In the genomic region with DNA sequence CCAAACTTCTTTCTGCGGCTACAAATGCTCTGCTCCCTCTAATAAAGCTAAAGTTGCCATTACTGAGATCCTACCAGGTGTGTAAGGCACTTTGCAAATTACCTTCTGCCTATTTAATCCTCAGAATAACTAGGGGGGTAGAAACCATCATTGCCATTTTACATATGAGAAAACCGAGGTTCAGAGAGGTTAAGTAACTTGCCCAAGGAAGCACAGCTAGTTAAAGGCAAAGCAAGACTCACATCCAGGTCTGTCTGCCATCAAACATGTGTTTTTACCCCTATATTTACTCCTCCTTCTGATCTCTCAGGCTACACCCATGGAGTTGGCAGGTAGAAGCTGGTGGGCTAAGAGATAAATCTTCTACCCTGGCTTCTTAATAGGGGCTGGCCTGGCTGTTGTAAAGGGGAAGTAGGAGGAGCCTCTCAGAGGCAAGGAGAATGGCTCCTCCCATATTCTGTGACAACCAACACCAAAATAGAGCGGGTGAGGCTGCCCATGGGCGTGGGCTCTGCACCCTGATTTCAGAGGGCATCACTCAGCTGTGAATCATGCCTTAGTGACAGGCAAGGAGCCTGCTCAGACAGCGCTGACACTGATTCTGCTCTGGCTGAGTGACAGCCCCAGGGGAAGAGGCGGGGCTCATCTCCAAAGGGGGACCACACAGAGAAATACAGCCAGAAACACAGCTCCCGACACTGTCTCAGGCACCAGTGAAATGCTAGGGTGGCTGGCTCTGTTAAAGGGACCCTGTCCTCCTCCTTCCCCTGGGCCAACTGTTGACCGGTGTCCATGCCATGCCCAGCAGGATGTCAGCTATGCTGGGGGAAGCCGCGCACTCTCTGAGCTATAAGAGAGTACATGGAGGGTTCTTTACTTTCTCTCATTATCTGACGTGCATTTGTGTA, we compare ENCODE assay signal across 8 cellular contexts.
DNase-seq lines count a peak whose midpoint lies in the region; ATAC-seq and TF ChIP-seq lines count a peak whose summit lies in the region.

No MANE protein-coding gene starts in this region.

- H3K27me3 ChIP-seq in A673 (replicated peaks; ENCODE audit: insufficient read depth, low read depth, low read length, poor library complexity): no peaks in the 10 kb centered on the region

- peak; percentile 74 for ATAC-seq in GM19328 (IDR thresholded peaks at IDR 0.05; ENCODE audit: unreplicated experiment)
- ATAC-seq in HG03432 (IDR thresholded peaks at IDR 0.05; ENCODE audit: unreplicated experiment): peak; percentile 82
- ATAC-seq in activated naive CD8-positive, alpha-beta T cell treated with anti-CD3 and anti-CD28 coated beads, Interleukin-2, amount 10 ng/mL, durations not matched to agents 7 days and 5 days (ENCODE audit: low read depth): peak; percentile 90

- H3K36me3 Mint-ChIP-seq in activated naive CD8-positive, alpha-beta T cell treated with anti-CD3 and anti-CD28 coated beads, Interleukin-2, amount 10 ng/mL, durations not matched to agents 7 days and 5 days: no peaks in the 10 kb centered on the region

- H3K9me3 ChIP-seq in A673 (ENCODE audit: low read depth, low read length, poor library complexity, severe bottlenecking): no peaks in the 10 kb centered on the region

- no peaks in the 10 kb centered on the region for H3K9me3 Mint-ChIP-seq in activated naive CD8-positive, alpha-beta T cell treated with anti-CD3 and anti-CD28 coated beads, Interleukin-2, amount 10 ng/mL, durations not matched to agents 7 days and 5 days

- H3K4me3 ChIP-seq in A673 (ENCODE audit: low read depth, low read length, poor library complexity, severe bottlenecking): peak overlapping the region; percentile 1

- no TSS peak for BruUV-seq in A673 (replicated peaks; lab: Mats Ljungman, UMichigan)

- CTCF ChIA-PET in A673 (lab: Charles Lee): interaction anchor here (1.1 kb wide), 1 partner anchor 76 kb away, joined by 3 read pairs; no protein-coding TSS in a partner anchor

- no peaks in the 10 kb centered on the region for H3K36me3 ChIP-seq in A673 (ENCODE audit: insufficient read depth, low read length, poor library complexity, severe bottlenecking)

- H3K4me1 Mint-ChIP-seq in activated naive CD8-positive, alpha-beta T cell treated with anti-CD3 and anti-CD28 coated beads, Interleukin-2, amount 10 ng/mL, durations not matched to agents 7 days and 5 days: peaks cover 53% of the 10 kb centered on the region

- no peak overlapping the region for H3K27ac ChIP-seq in A673 (ENCODE audit: low read depth, low read length, poor library complexity, severe bottlenecking)

- TF ChIP-seq CTCF in A673 (conservative IDR thresholded peaks at IDR 0.05; ENCODE audit: low read depth, low read length): no peak

- POLR2A ChIA-PET in A673 (lab: Charles Lee; ENCODE audit: low non-redundant PET): no interaction called here
- POLR2A ChIA-PET in activated naive CD8-positive, alpha-beta T cell treated with anti-CD3 and anti-CD28 coated beads, Interleukin-2, amount 10 ng/mL, durations not matched to agents 7 days and 5 days (lab: Charles Lee): interaction anchor here (1.2 to 3.2 kb wide), 3 partner anchors 17 to 107 kb away, joined by 4 to 16 read pairs (median 6); a partner anchor contains a TSS

- peaks cover 14% of the 10 kb centered on the region for H3K4me1 ChIP-seq in A673 (ENCODE audit: insufficient read depth, low read length, poor library complexity, severe bottlenecking)

- intact Hi-C loops in A673 (cut with micrococcal nuclease; ENCODE audit: unreplicated experiment): no loop called here

- peak overlapping the region; percentile 58 for H3K27ac Mint-ChIP-seq in activated naive CD8-positive, alpha-beta T cell treated with anti-CD3 and anti-CD28 coated beads, Interleukin-2, amount 10 ng/mL, durations not matched to agents 7 days and 5 days

- peak overlapping the region; percentile 72 for H3K4me3 Mint-ChIP-seq in activated naive CD8-positive, alpha-beta T cell treated with anti-CD3 and anti-CD28 coated beads, Interleukin-2, amount 10 ng/mL, durations not matched to agents 7 days and 5 days

- DNase-seq in A673 (ENCODE audit: low spot score): peak; percentile 94
- DNase-seq in SW 1271 (lab: John Stamatoyannopoulos, UW): peak; percentile 46 to 75
- DNase-seq in activated naive CD8-positive, alpha-beta T cell treated with anti-CD3 and anti-CD28 coated beads, Interleukin-2, amount 10 ng/mL, durations not matched to agents 7 days and 5 days: peak; percentile 67
- peak in 28 of 51 donors; percentile 8 to 61 (median 28) for DNase-seq in hypothalamus (lab: John Stamatoyannopoulos, UW)
- peak; percentile 75 for DNase-seq in stimulated activated CD4-positive, alpha-beta T cell treated with anti-CD3 and anti-CD28 coated beads, Interleukin-15, amount 100 ng/mL, for 24 hours
- DNase-seq in NCI-H526 (lab: John Stamatoyannopoulos, UW): no peak

- H3K27me3 Mint-ChIP-seq in activated naive CD8-positive, alpha-beta T cell treated with anti-CD3 and anti-CD28 coated beads, Interleukin-2, amount 10 ng/mL, durations not matched to agents 7 days and 5 days: peaks cover 8% of the 10 kb centered on the region

Comparison
In these comparisons a context has a peak if more than half of its experiments do, and no peak if none do; other contexts are left out.
1. DNase-seq: peak in A673 (single experiment), SW 1271 (2 of 2), activated naive CD8-positive, alpha-beta T cell treated with anti-CD3 and anti-CD28 coated beads, Interleukin-2, amount 10 ng/mL, durations not matched to agents 7 days and 5 days (single experiment), hypothalamus (28 of 51) and stimulated activated CD4-positive, alpha-beta T cell treated with anti-CD3 and anti-CD28 coated beads, Interleukin-15, amount 100 ng/mL, for 24 hours (single experiment); none in NCI-H526 (0 of 2).
2. Peak in every context shown above with its lines, with median percentiles within 50 percentile points of each other: ATAC-seq.